27 cellular contexts compared by ENCODE assay signal in genomic region chr2:158507679-158508078, GRCh38. TPM values are rescaled to one million over a fixed set of nuclear protein-coding genes. Genes with fewer than 3 reads are reported as not detected.
"Had no signal": no experiment of that assay in that cellular context is flagged by ENCODE, and none has a peak within 500 bp of the region (broad histone marks: within the 10 kb centered on the region; RNA-seq: fewer than 3 reads in every experiment).

No MANE protein-coding gene starts in this region.

- H3K4me3 ChIP-seq: colonic mucosa, dorsolateral prefrontal cortex, gastroesophageal sphincter, right lobe of liver, smooth muscle cell, testis, uterus had no signal

- H3K36me3 Mint-ChIP-seq: activated naive CD4-positive, alpha-beta T cell treated with anti-CD3 and anti-CD28 coated beads, Interleukin-2, amount 10 ng/mL, durations not matched to agents 7 days and 5 days; memory B cell; T-cell had no signal

- H3K9me3 Mint-ChIP-seq: activated naive CD4-positive, alpha-beta T cell treated with anti-CD3 and anti-CD28 coated beads, Interleukin-2, amount 10 ng/mL, durations not matched to agents 7 days and 5 days; activated T-cell treated with anti-CD3 and anti-CD28 coated beads, Interleukin-2, amount 50 U/mL, for 4 hours; effector memory CD8-positive, alpha-beta T cell; memory B cell; neural crest cell; T-cell; T-helper 2 cell treated with Interferon-gamma antibody and Interleukin-4, amounts not matched to agents 5 μg/mL and 100 μg/mL, for 36 hours had no signal

- H3K27me3 Mint-ChIP-seq: activated naive CD4-positive, alpha-beta T cell treated with anti-CD3 and anti-CD28 coated beads, Interleukin-2, amount 10 ng/mL, durations not matched to agents 7 days and 5 days; effector memory CD8-positive, alpha-beta T cell; memory B cell; T-cell had no signal

- H3K27ac Mint-ChIP-seq: activated naive CD4-positive, alpha-beta T cell treated with anti-CD3 and anti-CD28 coated beads, Interleukin-2, amount 10 ng/mL, durations not matched to agents 7 days and 5 days; effector memory CD8-positive, alpha-beta T cell; memory B cell; T-cell; T-helper 2 cell treated with Interferon-gamma antibody and Interleukin-4, amounts not matched to agents 5 μg/mL and 100 μg/mL, for 36 hours had no signal

- DNase-seq: activated CD4-positive, alpha-beta T cell treated with anti-CD3 and anti-CD28 coated beads for 1 hour; activated CD8-positive, alpha-beta memory T cell treated with anti-CD3 and anti-CD28 coated beads, Interleukin-2, amount 50 U/mL, for 4 hours; activated effector memory CD4-positive, alpha-beta T cell treated with Interleukin-2 at 50 U/mL for 16 hours; activated naive CD4-positive, alpha-beta T cell treated with anti-CD3 and anti-CD28 coated beads, Interleukin-2, amount 10 ng/mL, durations not matched to agents 7 days and 5 days; activated T-cell treated with anti-CD3 and anti-CD28 coated beads, Interleukin-2, amount 50 U/mL, for 4 hours; amygdala; central memory CD4-positive, alpha-beta T cell; colonic mucosa; dorsolateral prefrontal cortex; effector memory CD8-positive, alpha-beta T cell; head of caudate nucleus; hypothalamus; left colon; occipital lobe; right lobe of liver; stimulated activated CD4-positive, alpha-beta T cell treated with anti-CD3 and anti-CD28 coated beads, Interleukin-15, amount 100 ng/mL, for 24 hours; stimulated activated CD8-positive, alpha-beta memory T cell treated with anti-CD3 and anti-CD28 coated beads, Interleukin-4, amount 100 ng/mL, for 48 hours; stimulated activated naive CD4-positive, alpha-beta T cell; T-cell; testis; uterus had no signal

- H3K36me3 ChIP-seq: colonic mucosa, gastroesophageal sphincter, right lobe of liver, uterus had no signal

- H3K9me3 ChIP-seq: colonic mucosa, gastroesophageal sphincter, right lobe of liver, testis, uterus had no signal

- H3K4me3 Mint-ChIP-seq: activated naive CD4-positive, alpha-beta T cell treated with anti-CD3 and anti-CD28 coated beads, Interleukin-2, amount 10 ng/mL, durations not matched to agents 7 days and 5 days; activated T-cell treated with anti-CD3 and anti-CD28 coated beads, Interleukin-2, amount 50 U/mL, for 4 hours; effector memory CD8-positive, alpha-beta T cell; memory B cell; neural crest cell; T-cell; T-helper 2 cell treated with Interferon-gamma antibody and Interleukin-4, amounts not matched to agents 5 μg/mL and 100 μg/mL, for 36 hours had no signal

- H3K27me3 ChIP-seq: colonic mucosa, dorsolateral prefrontal cortex, gastroesophageal sphincter, right lobe of liver, testis, uterus had no signal

- H3K4me1 ChIP-seq: colonic mucosa, uterus had no signal

- H3K27ac ChIP-seq: colonic mucosa, dorsolateral prefrontal cortex, gastroesophageal sphincter, right lobe of liver, testis, uterus had no signal

- FAIRE-seq: endothelial cell of umbilical vein had no signal

- H3K4me1 Mint-ChIP-seq: activated naive CD4-positive, alpha-beta T cell treated with anti-CD3 and anti-CD28 coated beads, Interleukin-2, amount 10 ng/mL, durations not matched to agents 7 days and 5 days had no signal

RNA-seq across cellular contexts. Expression of gene CCDC148, which starts 51.1 kb away (rescaled TPM):
- total RNA-seq: T-cell had no signal
- polyA plus RNA-seq: smooth muscle cell had no signal
